ENCODE assay signal across 10 cellular contexts in the genomic region with DNA sequence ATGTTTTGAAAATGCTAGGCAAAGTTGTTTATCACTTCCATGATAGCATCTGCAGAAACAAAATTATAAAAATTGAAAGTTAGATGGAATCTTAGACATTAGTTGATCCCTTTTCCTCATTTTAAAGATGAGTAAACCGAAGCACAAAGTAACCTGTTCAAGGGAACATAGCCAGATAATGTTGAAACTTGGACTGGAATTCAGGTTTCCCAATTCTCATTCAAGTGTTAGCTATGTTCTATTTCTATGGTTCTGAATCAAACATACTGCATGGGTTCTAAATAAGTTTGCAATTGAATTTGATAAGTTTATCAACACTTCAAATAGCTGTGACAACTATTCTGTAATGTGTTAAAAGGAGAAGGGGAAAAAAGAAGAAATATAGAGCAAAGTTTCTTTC.
"Had no signal": no experiment of that assay in that cellular context is flagged by ENCODE, and none has a peak within 500 bp of the region (broad histone marks: within the 10 kb centered on the region; RNA-seq: fewer than 3 reads in every experiment).

No MANE protein-coding gene starts in this region.

- H3K36me3 ChIP-seq: HAP-1 had no signal

- DNase-seq: GM23248, GOT3, H7, H9, HCEC 1CT, HFFc6 had no signal

- H2AFZ ChIP-seq: GM23248, GM23338 had no signal

- H3K9ac ChIP-seq: GM23248 had no signal

- FAIRE-seq: H1 had no signal

- H3K27ac Mint-ChIP-seq: GM23338, H9, HFFc6 had no signal

- H3K9me3 ChIP-seq: HAP-1 had no signal

- ATAC-seq: GM23338, HCT116 had no signal

- H3K4me2 ChIP-seq: GM23338 had no signal

- H3K4me3 ChIP-seq: GM23248, GM23338, HAP-1 had no signal

- H3K4me3 Mint-ChIP-seq: GM23338, H9, HFFc6 had no signal

- H3K27ac ChIP-seq: GM23248 had no signal

- H3K9me3 Mint-ChIP-seq: GM23338, H9 had no signal
